8 cellular contexts compared by ENCODE assay signal in genomic region chr7:33423646-33424020, GRCh38.
A peak's percentile ranks its signal among the peaks of the same experiment; 100 is the strongest.
DNase-seq lines count a peak whose midpoint lies in the region; ATAC-seq and TF ChIP-seq lines count a peak whose summit lies in the region.

No MANE protein-coding gene starts in this region.

- no peak for ATAC-seq in CD8-positive, alpha-beta T cell
- ATAC-seq in GM18868 (IDR thresholded peaks at IDR 0.05; ENCODE audit: unreplicated experiment) (peak; percentile 96), HG02981 (IDR thresholded peaks at IDR 0.05; ENCODE audit: unreplicated experiment) (peak; percentile 87)

- no peaks in the 10 kb centered on the region for H3K4me1 ChIP-seq in CD8-positive, alpha-beta T cell (ENCODE audit: insufficient read depth, low read length)

- intact Hi-C loops in CD8-positive, alpha-beta T cell (cut with DNase I, micrococcal nuclease): loop anchor here in 1 of 2 experiments (10.0 kb wide), 1 partner anchor 471 kb away; no protein-coding TSS in a partner anchor

- no peaks in the 10 kb centered on the region for H3K36me3 ChIP-seq in CD8-positive, alpha-beta T cell (ENCODE audit: insufficient read depth, low read length)

- CTCF ChIA-PET in CD8-positive, alpha-beta T cell (lab: Charles Lee): interaction anchor here (1.5 kb wide), 1 partner anchor 15 kb away, joined by 7 read pairs; no protein-coding TSS in a partner anchor

- H3K27ac Mint-ChIP-seq in CD8-positive, alpha-beta T cell: no peak overlapping the region

- H3K4me1 Mint-ChIP-seq in CD8-positive, alpha-beta T cell (ENCODE audit: low read depth): no peaks in the 10 kb centered on the region

- no peak overlapping the region for H3K4me3 Mint-ChIP-seq in CD8-positive, alpha-beta T cell

- POLR2A ChIA-PET in CD8-positive, alpha-beta T cell (lab: Charles Lee): no interaction called here

- TF ChIP-seq CTCF in CD8-positive, alpha-beta T cell (IDR thresholded peaks at IDR 0.05): peak; percentile 33

- H3K27me3 Mint-ChIP-seq in CD8-positive, alpha-beta T cell (ENCODE audit: low read depth): no peaks in the 10 kb centered on the region

- no peaks in the 10 kb centered on the region for H3K36me3 Mint-ChIP-seq in CD8-positive, alpha-beta T cell

- H3K27ac ChIP-seq in CD8-positive, alpha-beta T cell (ENCODE audit: low read depth, low read length): no peak overlapping the region

- H3K9me3 ChIP-seq in CD8-positive, alpha-beta T cell (ENCODE audit: low read length): no peaks in the 10 kb centered on the region

- H3K27me3 ChIP-seq in CD8-positive, alpha-beta T cell (ENCODE audit: insufficient read depth, low read length): no peaks in the 10 kb centered on the region

- DNase-seq in CD8-positive, alpha-beta T cell: no peak
- peak; percentile 69 for DNase-seq in OCI-M1 (lab: John Stamatoyannopoulos, UW)
- DNase-seq in kidney tubule cell (ENCODE audit: low spot score): peak; percentile 16
- no peak for DNase-seq in NCI-H526 (lab: John Stamatoyannopoulos, UW)
- DNase-seq in activated gamma-delta T cell treated with Interleukin-2 at 50 U/mL for 16 hours: no peak
- no peak for DNase-seq in RPMI8226

- H3K9me3 Mint-ChIP-seq in CD8-positive, alpha-beta T cell: no peaks in the 10 kb centered on the region

- H3K4me3 ChIP-seq in CD8-positive, alpha-beta T cell (ENCODE audit: low read depth, low read length): no peak overlapping the region

Comparison
In these comparisons a context has a peak if more than half of its experiments do, and no peak if none do; other contexts are left out.
1. DNase-seq: peak in OCI-M1 (single experiment) and kidney tubule cell (single experiment); none in CD8-positive, alpha-beta T cell (0 of 7), NCI-H526 (0 of 2), activated gamma-delta T cell treated with Interleukin-2 at 50 U/mL for 16 hours (single experiment) and RPMI8226 (single experiment).